Comparison of ENCODE assay signal across 9 cellular contexts in genomic region chr6:135094403-135094821, GRCh38. TPM values are rescaled to one million over a fixed set of nuclear protein-coding genes. Genes with fewer than 3 reads are reported as not detected.
DNase-seq lines count a peak whose midpoint lies in the region; ATAC-seq and TF ChIP-seq lines count a peak whose summit lies in the region.
"Had no signal": no experiment of that assay in that cellular context is flagged by ENCODE, and none has a peak within 500 bp of the region (broad histone marks: within the 10 kb centered on the region; RNA-seq: fewer than 3 reads in every experiment).

No MANE protein-coding gene starts in this region.

- H3K9ac ChIP-seq in OCI-LY3 (ENCODE audit: low read length) (no peak overlapping the region), neuronal stem cell (ENCODE audit: low read depth, low read length, poor library complexity) (no peak overlapping the region)

- H4K8ac ChIP-seq in neuronal stem cell (ENCODE audit: low read depth, low read length) = no peak overlapping the region

- H3K4me1 ChIP-seq in HEK293 (ENCODE audit: control insufficient read depth, insufficient read depth, low read length) (peaks cover 3% of the 10 kb centered on the region; the same call in 1 of the 2 replicates), OCI-LY3 (ENCODE audit: low read length) (peaks cover 21% of the 10 kb centered on the region), upper lobe of right lung (no peaks in the 10 kb centered on the region), neuronal stem cell (ENCODE audit: control insufficient read depth in 2 of 2, insufficient read depth in 1 of 2, low read depth in 1 of 2, low read length in 2 of 2) (peaks cover 0 to 2% of the 10 kb centered on the region in 2 donors)
- peaks cover 7% of the 10 kb centered on the region for H3K4me1 ChIP-seq in effector memory CD4-positive, alpha-beta T cell (ENCODE audit: control insufficient read depth, insufficient read depth, low read length, poor library complexity, severe bottlenecking)

- no peak overlapping the region for H4K91ac ChIP-seq in neuronal stem cell (ENCODE audit: low read depth, low read length, poor library complexity)

- H3K4me3 ChIP-seq in HEK293 (ENCODE audit: low read depth, low read length) = no peak overlapping the region
- no peak overlapping the region for H3K4me3 ChIP-seq in OCI-LY3 (ENCODE audit: low read length)
- no peak overlapping the region for H3K4me3 ChIP-seq in effector memory CD4-positive, alpha-beta T cell (ENCODE audit: insufficient read depth, low read depth, low read length, poor library complexity, severe bottlenecking)
- no peak overlapping the region for H3K4me3 ChIP-seq in upper lobe of right lung
- no peak overlapping the region for H3K4me3 ChIP-seq in neuronal stem cell (ENCODE audit: low read length in 2 of 2)

- TF ChIP-seq CTCF in HEK293 (tag by site-specific recombination; IDR thresholded peaks at IDR 0.05) (no peak), OCI-LY3 (IDR thresholded peaks at IDR 0.05; ENCODE audit: low read depth, low read length) (no peak), upper lobe of right lung (IDR thresholded peaks at IDR 0.05) (no peak)

- H3K36me3 ChIP-seq in HEK293 (ENCODE audit: control insufficient read depth in 2 of 2, insufficient read depth in 1 of 2, low read length in 2 of 2) (no peaks in the 10 kb centered on the region), OCI-LY3 (replicated peaks; ENCODE audit: low read depth, low read length) (peaks cover 4% of the 10 kb centered on the region), upper lobe of right lung (no peaks in the 10 kb centered on the region), neuronal stem cell (replicated peaks in 1 of 2; ENCODE audit: control insufficient read depth in 2 of 2, insufficient read depth in 2 of 2, low read length in 2 of 2) (no peaks in the 10 kb centered on the region)
- H3K36me3 ChIP-seq in effector memory CD4-positive, alpha-beta T cell (ENCODE audit: control insufficient read depth, insufficient read depth, low read length) = no peaks in the 10 kb centered on the region

- no peak overlapping the region for H2AK5ac ChIP-seq in neuronal stem cell (ENCODE audit: low read depth, low read length)

- WGBS in neuronal stem cell (ENCODE audit: extremely low coverage in 2 of 2, insufficient read length in 2 of 2, insufficient replicate concordance in 1 of 2), 2 donors = no CpG with 5 or more reads among the region's 1 CpG

- no peak overlapping the region for H3K23ac ChIP-seq in neuronal stem cell (ENCODE audit: low read depth, low read length, poor library complexity)

- no peaks in the 10 kb centered on the region for H3K79me1 ChIP-seq in neuronal stem cell (ENCODE audit: low read depth, low read length)

- no peak overlapping the region for H2BK5ac ChIP-seq in neuronal stem cell (ENCODE audit: low read length)

- CTCF ChIA-PET in HEK293 (lab: Yijun Ruan, JAX) = interaction anchor here (0.7 to 0.9 kb wide), 2 partner anchors 27 to 47 kb away, joined by 3 read pairs; no protein-coding TSS in a partner anchor

- ATAC-seq in GM18502 (IDR thresholded peaks at IDR 0.05; ENCODE audit: poor library complexity, unreplicated experiment) (peak; percentile 68), upper lobe of right lung (no peak), GM21367 (IDR thresholded peaks at IDR 0.05; ENCODE audit: unreplicated experiment) (no peak)

- H3K4me2 ChIP-seq in OCI-LY3 (ENCODE audit: low read length) (peak overlapping the region; percentile 39), neuronal stem cell (ENCODE audit: insufficient read depth, low read length, poor library complexity, severe bottlenecking) (no peak overlapping the region)

- H4K20me1 ChIP-seq in OCI-LY3 (ENCODE audit: insufficient read depth, low read length) = peaks cover 16% of the 10 kb centered on the region

- no peak overlapping the region for H2BK12ac ChIP-seq in neuronal stem cell (ENCODE audit: low read length)

- intact Hi-C loops in upper lobe of right lung (cut with DNase I) = no loop called here

- H2AFZ ChIP-seq in OCI-LY3 (ENCODE audit: low read depth, low read length) (no peak overlapping the region), neuronal stem cell (ENCODE audit: low read length) (no peak overlapping the region)

- no peak overlapping the region for H2BK120ac ChIP-seq in neuronal stem cell (ENCODE audit: low read depth, low read length)

- H3K14ac ChIP-seq in neuronal stem cell (ENCODE audit: low read length) = no peak overlapping the region

- peak in 1 of 3 donors; percentile 6 for DNase-seq in effector memory CD4-positive, alpha-beta T cell
- DNase-seq in upper lobe of right lung (no peak), SKM-1 treated with dmso at 0.1 percent for 144 hours (lab: John Stamatoyannopoulos, UW; ENCODE audit: unreplicated experiment) (no peak), neuronal stem cell (ENCODE audit: low spot score) (no peak)
- DNase-seq: Right ventricle myocardium superior had no signal

- H3K18ac ChIP-seq in neuronal stem cell (ENCODE audit: low read length) = no peak overlapping the region

- no peaks in the 10 kb centered on the region for H3K27me3 ChIP-seq in OCI-LY3 (ENCODE audit: low read depth, low read length)
- no peaks in the 10 kb centered on the region for H3K27me3 ChIP-seq in effector memory CD4-positive, alpha-beta T cell (replicated peaks; ENCODE audit: control insufficient read depth, insufficient read depth, low read length, poor library complexity, severe bottlenecking)
- no peaks in the 10 kb centered on the region for H3K27me3 ChIP-seq in upper lobe of right lung
- H3K27me3 ChIP-seq in neuronal stem cell (ENCODE audit: control insufficient read depth in 3 of 3, insufficient read depth in 3 of 3, low read depth in 1 of 3, low read length in 3 of 3) = no peaks in the 10 kb centered on the region

- H2BK15ac ChIP-seq in neuronal stem cell (ENCODE audit: low read length) = no peak overlapping the region

- H3K79me2 ChIP-seq in OCI-LY3 (ENCODE audit: low read length) = 0 out of 2 replicates have a peak, but pooled peaks cover 3% of the 10 kb centered on the region

- H3K27ac ChIP-seq in HEK293 (ENCODE audit: extremely low read depth, low read depth, low read length) = no peak overlapping the region
- no peak overlapping the region for H3K27ac ChIP-seq in OCI-LY3 (ENCODE audit: low read length)
- peak overlapping the region; percentile 23 for H3K27ac ChIP-seq in effector memory CD4-positive, alpha-beta T cell (ENCODE audit: insufficient read depth, low read length, poor library complexity, severe bottlenecking)
- no peak overlapping the region for H3K27ac ChIP-seq in upper lobe of right lung
- no peak overlapping the region for H3K27ac ChIP-seq in neuronal stem cell (replicated peaks; ENCODE audit: low read length)

- POLR2A ChIA-PET in HEK293 (lab: Yijun Ruan, JAX) = no interaction called here

- H3K4ac ChIP-seq in neuronal stem cell (ENCODE audit: low read length) = no peak overlapping the region

- H3K9me3 ChIP-seq in HEK293 (ENCODE audit: control insufficient read depth, insufficient read depth, low read depth, low read length) = no peaks in the 10 kb centered on the region
- H3K9me3 ChIP-seq in OCI-LY3 (ENCODE audit: insufficient read depth, low read length) = no peaks in the 10 kb centered on the region
- no peaks in the 10 kb centered on the region for H3K9me3 ChIP-seq in effector memory CD4-positive, alpha-beta T cell (ENCODE audit: control insufficient read depth, low read length)
- H3K9me3 ChIP-seq in upper lobe of right lung = no peaks in the 10 kb centered on the region
- H3K9me3 ChIP-seq in neuronal stem cell (replicated peaks in 1 of 2; ENCODE audit: control insufficient read depth in 2 of 2, insufficient read depth in 1 of 2, low read depth in 1 of 2, low read length in 2 of 2) = no peaks in the 10 kb centered on the region

TF ChIP-seq in HEK293, 187 proteins besides CTCF, POLR2A, EP300 and RAD21:
- TF ChIP-seq ZNF362 (tag by site-specific recombination; IDR thresholded peaks at IDR 0.05) (0 out of 2 replicates have a peak, but pooled peaks have one; percentile 13), ZNF560 (tag by site-specific recombination; IDR thresholded peaks at IDR 0.05; ENCODE audit: borderline replicate concordance) (no peak)

RNA-seq across cellular contexts. Expression of gene HBS1L, which starts 39.8 kb away (rescaled TPM):
- 48.2 TPM for total RNA-seq in upper lobe of right lung
- 59.9 TPM for polyA plus RNA-seq in neuronal stem cell (2013, experiment 1 of 2)
- 59.8 TPM for polyA plus RNA-seq in neuronal stem cell (2013, experiment 2 of 2)
